Comparison of ENCODE assay signal across 13 cellular contexts in the genomic region with DNA sequence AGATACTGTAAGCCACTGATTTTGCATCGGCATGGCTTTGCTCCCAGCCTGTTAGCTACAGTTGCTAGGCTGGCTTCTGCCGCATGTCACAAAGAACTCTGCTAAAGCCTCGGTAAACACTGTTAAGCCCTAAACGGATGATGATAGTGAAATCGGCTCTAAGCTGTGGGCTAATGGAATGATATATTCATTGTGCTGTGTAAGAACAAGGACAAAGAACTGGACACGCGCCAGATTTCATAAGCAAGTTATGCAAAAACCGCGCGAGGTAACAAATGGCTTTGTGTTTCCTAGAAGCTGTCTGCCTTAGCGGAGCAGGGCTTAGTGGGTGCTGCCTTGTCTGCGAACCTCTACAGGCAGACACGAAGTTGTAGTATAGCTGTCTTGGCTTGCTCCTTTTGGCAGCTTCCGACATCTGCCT.
A peak's percentile ranks its signal among the peaks of the same experiment; 100 is the strongest.
DNase-seq lines count a peak whose midpoint lies in the region; ATAC-seq, FAIRE-seq and TF ChIP-seq lines count a peak whose summit lies in the region.
"Had no signal": no experiment of that assay in that cellular context is flagged by ENCODE, and none has a peak within 500 bp of the region (broad histone marks: within the 10 kb centered on the region; RNA-seq: fewer than 3 reads in every experiment).

No MANE protein-coding gene starts in this region.

- H3K27me3 ChIP-seq in colonic mucosa = no peaks in the 10 kb centered on the region
- H3K27me3 ChIP-seq in neural progenitor cell = no peaks in the 10 kb centered on the region

- H3K36me3 ChIP-seq in colonic mucosa = no peaks in the 10 kb centered on the region
- H3K36me3 ChIP-seq in neural progenitor cell = no peaks in the 10 kb centered on the region

- H3K4me3 Mint-ChIP-seq in neural progenitor cell = no peak overlapping the region
- no peak overlapping the region for H3K4me3 Mint-ChIP-seq in activated T-cell treated with anti-CD3 and anti-CD28 coated beads, Interleukin-2, amount 50 U/mL, for 4 hours
- H3K4me3 Mint-ChIP-seq: activated B cell treated with CpG ODN at 0.5 μM for 24 hours; activated naive CD4-positive, alpha-beta T cell treated with anti-CD3 and anti-CD28 coated beads for 36 hours; CD4-positive, CD25-positive, alpha-beta regulatory T cell; HFFc6; naive B cell had no signal

- H3K4me1 ChIP-seq in colonic mucosa (no peaks in the 10 kb centered on the region), neural progenitor cell (peaks cover 7% of the 10 kb centered on the region)

- H3K9ac ChIP-seq in colonic mucosa (ENCODE audit: low read depth in 2 of 2, low read length in 2 of 2) = no peak overlapping the region
- H3K9ac ChIP-seq in neural progenitor cell = no peak overlapping the region

- ATAC-seq in activated T-cell treated with anti-CD3 and anti-CD28 coated beads, Interleukin-2, amount 50 U/mL, for 4 hours = no peak

- H3K4me3 ChIP-seq in colonic mucosa (no peak overlapping the region), neural progenitor cell (no peak overlapping the region)

- intact Hi-C loops in colonic mucosa (cut with DNase I) = no loop called here

- no peaks in the 10 kb centered on the region for H4K20me1 ChIP-seq in neural progenitor cell (ENCODE audit: low read depth)

- peaks cover 1% of the 10 kb centered on the region for H3K36me3 Mint-ChIP-seq in neural progenitor cell
- H3K36me3 Mint-ChIP-seq in activated T-cell treated with anti-CD3 and anti-CD28 coated beads, Interleukin-2, amount 50 U/mL, for 4 hours (ENCODE audit: insufficient read depth) = no peaks in the 10 kb centered on the region
- H3K36me3 Mint-ChIP-seq: CD4-positive, CD25-positive, alpha-beta regulatory T cell; naive B cell had no signal

- no peaks in the 10 kb centered on the region for H3K79me2 ChIP-seq in neural progenitor cell (ENCODE audit: low read depth)

- H3K27ac ChIP-seq in colonic mucosa = no peak overlapping the region
- no peak overlapping the region for H3K27ac ChIP-seq in neural progenitor cell

- no peak overlapping the region for H3K4me2 ChIP-seq in neural progenitor cell

- TF ChIP-seq POLR2A in GM12891 (IDR thresholded peaks at IDR 0.05; ENCODE audit: low read depth, low read length) = no peak

- no peaks in the 10 kb centered on the region for H3K9me3 ChIP-seq in colonic mucosa
- H3K9me3 ChIP-seq in neural progenitor cell (ENCODE audit: low read depth) = no peaks in the 10 kb centered on the region

- no peak for FAIRE-seq in GM12891 (lab: Jason Lieb, UNC)

- no peak for TF ChIP-seq CTCF in colonic mucosa (IDR thresholded peaks at IDR 0.05)
- TF ChIP-seq CTCF in neural progenitor cell (IDR thresholded peaks at IDR 0.05) = no peak

- no peak overlapping the region for H3K27ac Mint-ChIP-seq in neural progenitor cell
- H3K27ac Mint-ChIP-seq: activated B cell treated with CpG ODN at 0.5 μM for 24 hours; activated naive CD4-positive, alpha-beta T cell treated with anti-CD3 and anti-CD28 coated beads for 36 hours; CD4-positive, CD25-positive, alpha-beta regulatory T cell; HFFc6 had no signal

- DNase-seq in DMS153 (lab: John Stamatoyannopoulos, UW) (peak; percentile 60), NCI-H510A (lab: John Stamatoyannopoulos, UW) (peak; percentile 53), colonic mucosa (peak; percentile 59), neural progenitor cell (ENCODE audit: low spot score) (peak; percentile 54), A172 (ENCODE audit: low spot score) (no peak), GM12891 (ENCODE audit: insufficient read length, low spot score) (no peak)
- no peak for DNase-seq in stimulated activated CD4-positive, alpha-beta T cell treated with anti-CD3 and anti-CD28 coated beads, Interleukin-12 subunit alpha, Interleukin-12 subunit beta, amount 100 ng/mL, for 4 hours
- no peak for DNase-seq in activated T-cell treated with anti-CD3 and anti-CD28 coated beads, Interleukin-2, amount 50 U/mL, for 4 hours
- DNase-seq: activated B cell treated with CpG ODN at 0.5 μM for 24 hours; activated naive CD4-positive, alpha-beta T cell treated with anti-CD3 and anti-CD28 coated beads for 36 hours; CD4-positive, CD25-positive, alpha-beta regulatory T cell; HFFc6; naive B cell had no signal

- peaks cover 9% of the 10 kb centered on the region for H3K9me3 Mint-ChIP-seq in neural progenitor cell
- H3K9me3 Mint-ChIP-seq in activated T-cell treated with anti-CD3 and anti-CD28 coated beads, Interleukin-2, amount 50 U/mL, for 4 hours = peaks cover 12% of the 10 kb centered on the region
- H3K9me3 Mint-ChIP-seq: activated naive CD4-positive, alpha-beta T cell treated with anti-CD3 and anti-CD28 coated beads for 36 hours had no signal

- H2AFZ ChIP-seq in neural progenitor cell (replicated peaks) = peak overlapping the region; percentile 78

- H3K4me1 Mint-ChIP-seq in neural progenitor cell = peaks cover 6% of the 10 kb centered on the region
- H3K4me1 Mint-ChIP-seq in activated T-cell treated with anti-CD3 and anti-CD28 coated beads, Interleukin-2, amount 50 U/mL, for 4 hours (ENCODE audit: low read depth) = no peaks in the 10 kb centered on the region
- H3K4me1 Mint-ChIP-seq: activated B cell treated with CpG ODN at 0.5 μM for 24 hours; CD4-positive, CD25-positive, alpha-beta regulatory T cell; naive B cell had no signal

- H3F3A ChIP-seq in neural progenitor cell (ENCODE audit: low read depth) = no peaks in the 10 kb centered on the region

- H3K27me3 Mint-ChIP-seq in neural progenitor cell (ENCODE audit: insufficient read depth, low read depth) = peaks cover 8% of the 10 kb centered on the region
- no peaks in the 10 kb centered on the region for H3K27me3 Mint-ChIP-seq in activated T-cell treated with anti-CD3 and anti-CD28 coated beads, Interleukin-2, amount 50 U/mL, for 4 hours (ENCODE audit: low read depth)
- H3K27me3 Mint-ChIP-seq: activated B cell treated with CpG ODN at 0.5 μM for 24 hours; CD4-positive, CD25-positive, alpha-beta regulatory T cell; naive B cell had no signal

TF ChIP-seq in GM12891, 5 proteins besides CTCF, POLR2A, EP300 and RAD21:
- TF ChIP-seq PAX5 (IDR thresholded peaks at IDR 0.05; ENCODE audit: insufficient read depth, low read length, severe bottlenecking) = no peak
- TF ChIP-seq POLR2AphosphoS5 (IDR thresholded peaks at IDR 0.05; ENCODE audit: low read depth, low read length) = no peak
- TF ChIP-seq POU2F2 (IDR thresholded peaks at IDR 0.05; ENCODE audit: low read depth, low read length) = no peak
- TF ChIP-seq TAF1 (IDR thresholded peaks at IDR 0.05; ENCODE audit: low read depth, low read length) = no peak
- TF ChIP-seq SPI1 (IDR thresholded peaks at IDR 0.05; ENCODE audit: low read depth, low read length) = no peak

Comparison
In these comparisons a context has a peak if more than half of its experiments do, and no peak if none do; other contexts are left out.
1. DNase-seq: peak in DMS153 (single experiment), NCI-H510A (single experiment), colonic mucosa (single experiment) and neural progenitor cell (single experiment); none in stimulated activated CD4-positive, alpha-beta T cell treated with anti-CD3 and anti-CD28 coated beads, Interleukin-12 subunit alpha, Interleukin-12 subunit beta, amount 100 ng/mL, for 4 hours (single experiment), A172 (single experiment), activated T-cell treated with anti-CD3 and anti-CD28 coated beads, Interleukin-2, amount 50 U/mL, for 4 hours (single experiment) and GM12891 (single experiment).